8 cellular contexts compared by ENCODE assay signal in the genomic region with DNA sequence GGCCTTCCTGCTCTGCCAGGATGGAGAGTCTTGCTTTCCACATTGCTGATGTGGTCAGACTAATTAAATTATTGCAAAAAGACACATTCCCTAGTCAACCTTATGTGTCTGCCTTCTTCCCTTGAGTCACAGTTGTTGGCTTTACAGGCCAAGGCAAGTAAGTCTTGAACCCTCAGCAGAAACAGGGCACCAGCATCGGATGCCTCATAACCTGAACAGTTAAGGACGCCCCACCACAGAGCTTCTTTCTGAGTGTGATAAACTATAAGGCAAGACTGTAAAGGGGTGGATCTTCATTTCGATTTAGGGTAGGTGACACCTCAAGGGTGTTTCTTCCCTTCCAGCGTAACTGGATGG. TPM values are rescaled to one million over a fixed set of nuclear protein-coding genes. Genes with fewer than 3 reads are reported as not detected.
DNase-seq lines count a peak whose midpoint lies in the region; ATAC-seq, FAIRE-seq and TF ChIP-seq lines count a peak whose summit lies in the region.

No MANE protein-coding gene starts in this region.

- POLR2A ChIA-PET in AG04450 (lab: Yijun Ruan, JAX), result interaction anchor here (1.3 to 1.6 kb wide), 2 partner anchors 11 to 98 kb away, joined by 3 to 14 read pairs; a partner anchor contains a TSS
- POLR2A ChIA-PET in naive thymus-derived CD4-positive, alpha-beta T cell (lab: Charles Lee), result interaction anchor here (0.8 to 2.5 kb wide), 10 partner anchors 9 to 98 kb away, joined by 3 to 27 read pairs (median 7); a partner anchor contains a TSS

- H3K9me3 Mint-ChIP-seq in naive thymus-derived CD4-positive, alpha-beta T cell, result no peaks in the 10 kb centered on the region

- DNase-seq in AG04450 (ENCODE audit: low read depth, low spot score) (no peak), cardiac fibroblast (ENCODE audit: low read depth in 2 of 2) (no peak), dedifferentiated amniotic fluid mesenchymal stem cell (ENCODE audit: extremely low spot score) (no peak), GM12891 (ENCODE audit: insufficient read length, low spot score) (no peak), GF-D8 (lab: John Stamatoyannopoulos, UW) (no peak), HT-29 (ENCODE audit: low spot score) (no peak)
- no peak for DNase-seq in naive thymus-derived CD4-positive, alpha-beta T cell

- peak overlapping the region; percentile 92 to 99 (median 98) for H3K27ac Mint-ChIP-seq in naive thymus-derived CD4-positive, alpha-beta T cell

- H3K36me3 Mint-ChIP-seq in naive thymus-derived CD4-positive, alpha-beta T cell, result peaks cover 0 to 32% (median 12%) of the 10 kb centered on the region in 5 donors

- H3K4me3 Mint-ChIP-seq in naive thymus-derived CD4-positive, alpha-beta T cell, result peak overlapping the region; percentile 86 to 100 (median 90)

- intact Hi-C loops in naive thymus-derived CD4-positive, alpha-beta T cell (cut with micrococcal nuclease), result loop anchor here (1.0 to 10.0 kb wide), 9 partner anchors 8 to 1358 kb away; a partner anchor contains a TSS

- TF ChIP-seq CTCF in AG04450 (IDR thresholded peaks at IDR 0.05; ENCODE audit: low read depth, low read length), result no peak
- TF ChIP-seq CTCF in cardiac fibroblast (IDR thresholded peaks at IDR 0.05; ENCODE audit: low read depth, low read length), result no peak

- H3K4me1 Mint-ChIP-seq in naive thymus-derived CD4-positive, alpha-beta T cell, result peaks cover 26 to 60% (median 47%) of the 10 kb centered on the region in 7 donors

- CTCF ChIA-PET in AG04450 (lab: Charles Lee), result interaction anchor here (1.2 to 1.6 kb wide), 4 partner anchors 10 to 155 kb away, joined by 3 to 4 read pairs (median 3); no protein-coding TSS in a partner anchor
- CTCF ChIA-PET in naive thymus-derived CD4-positive, alpha-beta T cell (lab: Charles Lee), result interaction anchor here (0.8 to 1.0 kb wide), 2 partner anchors 51 to 81 kb away, joined by 3 to 5 read pairs; no protein-coding TSS in a partner anchor

- peaks cover 14% of the 10 kb centered on the region for H3K36me3 ChIP-seq in HUES64 (ENCODE audit: insufficient read depth, low read length)
- H3K36me3 ChIP-seq in naive thymus-derived CD4-positive, alpha-beta T cell (ENCODE audit: control insufficient read depth in 2 of 3, insufficient read depth in 3 of 3, low read length in 3 of 3), result peaks cover 0 to 6% (median 5%) of the 10 kb centered on the region in 3 experiments

- no peaks in the 10 kb centered on the region for H3K27me3 Mint-ChIP-seq in naive thymus-derived CD4-positive, alpha-beta T cell

- H3K27ac ChIP-seq in AG04450 (ENCODE audit: low read depth, low read length) (peak overlapping the region; percentile 65), HUES64 (ENCODE audit: low read depth, low read length) (peak overlapping the region; percentile 95; the same call in 1 of the 2 replicates)
- H3K27ac ChIP-seq in naive thymus-derived CD4-positive, alpha-beta T cell (ENCODE audit: low read depth, low read length), result peak overlapping the region; percentile 81

- peak overlapping the region; percentile 35; the same call in 1 of the 2 replicates for H3K9ac ChIP-seq in HUES64 (ENCODE audit: low read depth, low read length)

- TF ChIP-seq POLR2A in GM12891 (IDR thresholded peaks at IDR 0.05; ENCODE audit: low read depth, low read length), result no peak

- no peaks in the 10 kb centered on the region for H3K9me3 ChIP-seq in AG04450 (ENCODE audit: control insufficient read depth, insufficient read depth, low read length)
- H3K9me3 ChIP-seq in HUES64 (ENCODE audit: insufficient read depth, low read depth, low read length), result no peaks in the 10 kb centered on the region
- H3K9me3 ChIP-seq in naive thymus-derived CD4-positive, alpha-beta T cell (ENCODE audit: control insufficient read depth in 2 of 3, low read length in 3 of 3), result no peaks in the 10 kb centered on the region

- no peak for FAIRE-seq in GM12891 (lab: Jason Lieb, UNC)

- ATAC-seq in naive thymus-derived CD4-positive, alpha-beta T cell, result peak; percentile 9

- 89% methylated on average over 4 of the region's 4 CpGs for whole genome bisulfite sequencing in HUES64

- H3K4me3 ChIP-seq in AG04450 (ENCODE audit: low read depth, low read length) (peak overlapping the region; percentile 67), HUES64 (ENCODE audit: low read length) (peak overlapping the region; percentile 70), cardiac fibroblast (replicated peaks in 1 of 2; ENCODE audit: low read depth in 2 of 2, low read length in 2 of 2) (peak overlapping the region; percentile 51 to 54)
- H3K4me3 ChIP-seq in naive thymus-derived CD4-positive, alpha-beta T cell (ENCODE audit: low read length), result peak overlapping the region; percentile 79

- H3K27me3 ChIP-seq in AG04450 (ENCODE audit: control insufficient read depth, insufficient read depth, low read length) (no peaks in the 10 kb centered on the region), HUES64 (ENCODE audit: insufficient read depth, low read length) (no peaks in the 10 kb centered on the region)
- H3K27me3 ChIP-seq in naive thymus-derived CD4-positive, alpha-beta T cell (ENCODE audit: control insufficient read depth in 2 of 2, insufficient read depth in 2 of 2, low read length in 2 of 2), result no peaks in the 10 kb centered on the region

- peaks cover 4% of the 10 kb centered on the region for H3K4me1 ChIP-seq in HUES64 (ENCODE audit: insufficient read depth, low read length)
- H3K4me1 ChIP-seq in naive thymus-derived CD4-positive, alpha-beta T cell (ENCODE audit: control insufficient read depth in 2 of 2, insufficient read depth in 2 of 2, low read length in 2 of 2), result peaks cover 31 to 38% of the 10 kb centered on the region in 2 donors

TF ChIP-seq in GM12891, 5 proteins besides CTCF, POLR2A, EP300 and RAD21:
- no peak for TF ChIP-seq PAX5 (IDR thresholded peaks at IDR 0.05; ENCODE audit: insufficient read depth, low read length, severe bottlenecking)
- no peak for TF ChIP-seq TAF1 (IDR thresholded peaks at IDR 0.05; ENCODE audit: low read depth, low read length)
- no peak for TF ChIP-seq POLR2AphosphoS5 (IDR thresholded peaks at IDR 0.05; ENCODE audit: low read depth, low read length)
- no peak for TF ChIP-seq SPI1 (IDR thresholded peaks at IDR 0.05; ENCODE audit: low read depth, low read length)
- TF ChIP-seq POU2F2 (IDR thresholded peaks at IDR 0.05; ENCODE audit: low read depth, low read length), result no peak

RNA-seq across cellular contexts. Expression of a gene that starts 0.7 kb away (rescaled TPM):
- 37.2 and 50.8 TPM in 2 replicates for polyA plus RNA-seq in AG04450 (2011; rRNA removed)
- 31.1 and 60.9 TPM in 2 replicates for polyA minus RNA-seq in AG04450 (2011; rRNA and poly(A)+ RNA removed)
- polyA plus RNA-seq in HUES64 (2013, experiment 1 of 2), result 69.8 TPM
- 73.0 TPM for polyA plus RNA-seq in HUES64 (2013, experiment 2 of 2)
- 100 to 1,000 TPM in 3 of 5 experiments, 10 to 100 TPM in 2; 73.5 to 179 (median 142) TPM for total RNA-seq in naive thymus-derived CD4-positive, alpha-beta T cell
- 100 to 1,000 TPM; 136 to 159 TPM for polyA plus RNA-seq in naive thymus-derived CD4-positive, alpha-beta T cell
- polyA plus RNA-seq in GM12891 (2012; ENCODE audit: low read depth, missing spikeins), result 43.8 TPM
- total RNA-seq in HT-29 (2014; rRNA removed; shearing (Covaris generic)), result 14.9 and 15.4 TPM in 2 replicates
